In genomic region chr6:5084192-5084786, GRCh38 we compare ENCODE assay signal across 8 cellular contexts. TPM values are rescaled to one million over a fixed set of nuclear protein-coding genes. Genes with fewer than 3 reads are reported as not detected.
A peak's percentile ranks its signal among the peaks of the same experiment; 100 is the strongest.
DNase-seq lines count a peak whose midpoint lies in the region; ATAC-seq and TF ChIP-seq lines count a peak whose summit lies in the region.

No MANE protein-coding gene starts in this region.

- H3K9me3 Mint-ChIP-seq in CD14-positive monocyte: peaks cover 0 to 6% (median 4%) of the 10 kb centered on the region in 7 donors

- peaks cover 50% of the 10 kb centered on the region for H3K27me3 ChIP-seq in H7 (ENCODE audit: control insufficient read depth, insufficient read depth, low read length)

- peak overlapping the region; percentile 48 for H3K4me3 ChIP-seq in H7 (ENCODE audit: insufficient read depth, low read depth, low read length)

- H3K4me3 Mint-ChIP-seq in CD14-positive monocyte: peak overlapping the region; percentile 91 to 97
- H3K4me3 Mint-ChIP-seq in T-helper 17 cell: peak overlapping the region; percentile 19

- intact Hi-C loops in CD14-positive monocyte (cut with micrococcal nuclease) (loop anchor here in 1 of 2 donors (10.0 kb wide), 1 partner anchor 181 kb away; the partner anchor contains the start of genes FARS2 and LYRM4), Right ventricle myocardium superior (cut with DNase I) (no loop called here)

- no peaks in the 10 kb centered on the region for H3K9me3 ChIP-seq in T-helper 17 cell (ENCODE audit: control insufficient read depth, low read length, poor library complexity, severe bottlenecking)

- peaks cover 30 to 52% (median 36%) of the 10 kb centered on the region in 3 donors for H3K27me3 Mint-ChIP-seq in CD14-positive monocyte (ENCODE audit: low read depth in 3 of 3)
- H3K27me3 Mint-ChIP-seq in T-helper 17 cell: peaks cover 42% of the 10 kb centered on the region

- H3K36me3 ChIP-seq in H7 (replicated peaks; ENCODE audit: control insufficient read depth, insufficient read depth, low read length): no peaks in the 10 kb centered on the region

- H3K27ac Mint-ChIP-seq in CD14-positive monocyte (peak overlapping the region in 2 of 7 donors; percentile 42 to 76), T-helper 17 cell (no peak overlapping the region)

- H3K4me1 Mint-ChIP-seq in CD14-positive monocyte: peaks cover 42% of the 10 kb centered on the region
- peaks cover 4% of the 10 kb centered on the region for H3K4me1 Mint-ChIP-seq in T-helper 17 cell

- no peak for DNase-seq in CD14-positive monocyte (ENCODE audit: low spot score)
- peak; percentile 83 for DNase-seq in H7
- DNase-seq in T-helper 17 cell: no peak
- DNase-seq in Right ventricle myocardium superior: peak; percentile 80
- peak; percentile 17 for DNase-seq in retina
- DNase-seq in DMS79 treated with DMSO at 0.1 percent for 48 hours (lab: John Stamatoyannopoulos, UW): no peak
- no peak for DNase-seq in SW480 (ENCODE audit: low spot score)
- no peak for DNase-seq in activated gamma-delta T cell treated with Interleukin-2 at 50 U/mL for 16 hours

- H3K36me3 Mint-ChIP-seq in CD14-positive monocyte: peaks cover 3 to 13% of the 10 kb centered on the region in 2 donors
- peaks cover 3% of the 10 kb centered on the region for H3K36me3 Mint-ChIP-seq in T-helper 17 cell (ENCODE audit: low read depth)

- ATAC-seq in T-helper 17 cell (no peak), Right ventricle myocardium superior (ENCODE audit: poor library complexity) (peak; percentile 88)

- no peak for TF ChIP-seq CTCF in CD14-positive monocyte (IDR thresholded peaks at IDR 0.05)

RNA-seq across cellular contexts. Expression of gene PPP1R3G, which starts 0.9 kb away (rescaled TPM):
- polyA plus RNA-seq in CD14-positive monocyte: under 1 TPM; 0.13 to 0.15 TPM
- 0.17 and 0.48 TPM in 2 replicates for total RNA-seq in H7 (2014; rRNA removed; shearing (Covaris generic))
- total RNA-seq in T-helper 17 cell (not detected), Right ventricle myocardium superior (14.2 TPM)

Comparison
In these comparisons a context has a peak if more than half of its experiments do, and no peak if none do; other contexts are left out.
1. DNase-seq: peak in H7 (single experiment), Right ventricle myocardium superior (single experiment) and retina (single experiment); none in CD14-positive monocyte (single experiment), T-helper 17 cell (0 of 3), DMS79 treated with DMSO at 0.1 percent for 48 hours (single experiment), SW480 (single experiment) and activated gamma-delta T cell treated with Interleukin-2 at 50 U/mL for 16 hours (single experiment).
2. RNA of gene PPP1R3G, which starts 0.9 kb away (total RNA-seq): 14.2 TPM in Right ventricle myocardium superior (single experiment); 0.17 to 0.48 TPM in H7 and not detected in T-helper 17 cell; every median in the first group is over 10 times any median in the second.